ENCODE assay signal across 1 cellular context in the genomic region with DNA sequence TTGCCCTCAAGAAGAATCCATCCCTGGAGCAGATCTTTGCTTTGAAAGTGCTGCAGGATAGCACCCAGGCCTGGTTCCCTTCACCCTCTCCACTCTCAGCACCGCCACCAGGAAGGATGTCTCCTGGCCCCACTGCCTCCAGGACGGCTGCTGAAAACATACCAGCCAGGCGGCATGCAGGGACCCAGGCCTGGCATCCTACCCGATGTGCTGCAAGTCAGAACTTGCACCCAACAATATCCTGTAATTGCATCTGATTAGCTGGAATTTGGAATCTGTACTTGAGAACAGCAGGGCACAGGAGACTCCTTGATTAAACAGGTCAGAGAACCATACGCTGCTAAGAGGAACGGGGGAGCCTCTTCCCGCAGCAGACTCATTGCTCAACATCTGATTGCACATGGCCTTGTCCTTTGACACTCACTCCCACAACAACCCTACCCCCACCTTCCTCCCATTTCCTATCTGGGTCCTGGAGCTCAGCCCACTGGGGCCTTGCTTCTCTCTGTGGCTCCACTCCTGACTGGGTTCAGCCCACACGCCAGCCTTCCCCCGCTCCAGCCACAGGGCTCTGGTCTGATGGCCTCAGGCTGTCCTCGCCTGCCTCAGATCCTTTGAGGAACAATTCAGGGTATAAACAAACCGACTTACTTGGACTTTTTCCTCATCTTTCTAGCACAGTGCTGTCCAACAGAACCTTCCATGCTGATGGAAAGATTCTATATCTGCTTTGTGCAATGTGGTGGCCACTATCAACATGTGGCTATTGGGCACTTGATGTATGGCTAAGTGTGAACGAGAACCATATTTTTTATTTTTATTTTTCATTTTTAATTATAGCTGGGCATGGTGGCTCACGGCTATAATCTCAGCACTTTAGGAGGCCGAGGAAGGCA.
TF ChIP-seq lines count a peak whose summit lies in the region.

No MANE protein-coding gene starts in this region.

TF ChIP-seq in HepG2, 621 proteins besides CTCF, POLR2A, EP300 and RAD21 (continued from another document and continues in another):
- TF ChIP-seq, protein P1, sequence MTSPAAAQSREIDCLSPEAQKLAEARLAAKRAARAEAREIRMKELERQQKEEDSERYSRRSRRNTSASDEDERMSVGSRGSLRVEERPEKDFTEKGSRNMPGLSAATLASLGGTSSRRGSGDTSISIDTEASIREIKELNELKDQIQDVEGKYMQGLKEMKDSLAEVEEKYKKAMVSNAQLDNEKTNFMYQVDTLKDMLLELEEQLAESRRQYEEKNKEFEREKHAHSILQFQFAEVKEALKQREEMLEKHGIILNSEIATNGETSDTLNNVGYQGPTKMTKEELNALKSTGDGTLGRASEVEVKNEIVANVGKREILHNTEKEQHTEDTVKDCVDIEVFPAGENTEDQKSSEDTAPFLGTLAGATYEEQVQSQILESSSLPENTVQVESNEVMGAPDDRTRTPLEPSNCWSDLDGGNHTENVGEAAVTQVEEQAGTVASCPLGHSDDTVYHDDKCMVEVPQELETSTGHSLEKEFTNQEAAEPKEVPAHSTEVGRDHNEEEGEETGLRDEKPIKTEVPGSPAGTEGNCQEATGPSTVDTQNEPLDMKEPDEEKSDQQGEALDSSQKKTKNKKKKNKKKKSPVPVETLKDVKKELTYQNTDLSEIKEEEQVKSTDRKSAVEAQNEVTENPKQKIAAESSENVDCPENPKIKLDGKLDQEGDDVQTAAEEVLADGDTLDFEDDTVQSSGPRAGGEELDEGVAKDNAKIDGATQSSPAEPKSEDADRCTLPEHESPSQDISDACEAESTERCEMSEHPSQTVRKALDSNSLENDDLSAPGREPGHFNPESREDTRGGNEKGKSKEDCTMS (CRISPR knock-in tag; conservative IDR thresholded peaks at IDR 0.05) = no peak
- TF ChIP-seq ZNF263 (CRISPR knock-in tag; IDR thresholded peaks at IDR 0.05) (peak; percentile 88), ZNF558 (CRISPR knock-in tag; IDR thresholded peaks at IDR 0.05; ENCODE audit: borderline replicate concordance) (peak; percentile 82; the same call in 1 of the 2 replicates), ZNF674 (CRISPR knock-in tag; IDR thresholded peaks at IDR 0.05; ENCODE audit: low read depth) (0 out of 2 replicates have a peak, but pooled peaks have one; percentile 83), HDAC1 (CRISPR knock-in tag; IDR thresholded peaks at IDR 0.05) (peak; percentile 99), BCL6 (CRISPR knock-in tag; IDR thresholded peaks at IDR 0.05) (peak; percentile 97), ZNF776 (CRISPR knock-in tag; IDR thresholded peaks at IDR 0.05) (peak; percentile 88), SAP130 (CRISPR knock-in tag; IDR thresholded peaks at IDR 0.05; ENCODE audit: low read depth) (peak; percentile 97), ZNF335 (CRISPR knock-in tag; IDR thresholded peaks at IDR 0.05) (peak; percentile 90), ARID2 (CRISPR knock-in tag; IDR thresholded peaks at IDR 0.05; ENCODE audit: borderline replicate concordance) (peak; percentile 92), ARNT (IDR thresholded peaks at IDR 0.05) (no peak), GZF1 (CRISPR knock-in tag; IDR thresholded peaks at IDR 0.05) (no peak), ZNF816 (CRISPR knock-in tag; IDR thresholded peaks at IDR 0.05; ENCODE audit: borderline replicate concordance) (peak; percentile 86; the same call in 1 of the 2 replicates), ZNF33B (CRISPR knock-in tag; IDR thresholded peaks at IDR 0.05) (peak; percentile 72; the same call in 1 of the 2 replicates), CC2D1A (CRISPR knock-in tag; IDR thresholded peaks at IDR 0.05) (no peak), CBX1 (IDR thresholded peaks at IDR 0.05; ENCODE audit: low read depth) (peak; percentile 98), PLRG1 (conservative IDR thresholded peaks at IDR 0.05) (no peak), RBM39 (IDR thresholded peaks at IDR 0.05; ENCODE audit: low read depth, low read length, poor library complexity, severe bottlenecking) (peak; percentile 56), KLF9 (CRISPR knock-in tag; IDR thresholded peaks at IDR 0.05; ENCODE audit: low read depth) (peak; percentile 92; the same call in 1 of the 2 replicates), ZSCAN29 (CRISPR knock-in tag; conservative IDR thresholded peaks at IDR 0.05) (peak; percentile 96), ZNF510 (CRISPR knock-in tag; IDR thresholded peaks at IDR 0.05; ENCODE audit: low read depth) (peak; percentile 99), CHD4 (IDR thresholded peaks at IDR 0.05; ENCODE audit: borderline replicate concordance, low read length) (0 out of 2 replicates have a peak, but pooled peaks have one; percentile 45), IKZF1 (IDR thresholded peaks at IDR 0.05) (no peak), ZBTB42 (CRISPR knock-in tag; IDR thresholded peaks at IDR 0.05) (peak; percentile 81; the same call in 1 of the 2 replicates), ZNF614 (CRISPR knock-in tag; IDR thresholded peaks at IDR 0.05; ENCODE audit: borderline replicate concordance) (peak; percentile 99), SMAD3 (CRISPR knock-in tag; IDR thresholded peaks at IDR 0.05) (peak; percentile 99), FOXA1 (IDR thresholded peaks at IDR 0.05) (no peak), FOXA1 (CRISPR knock-in tag; IDR thresholded peaks at IDR 0.05) (peak; percentile 80), FOXC1 (CRISPR knock-in tag; IDR thresholded peaks at IDR 0.05; ENCODE audit: borderline replicate concordance) (peak; percentile 95), CENPX (CRISPR knock-in tag; IDR thresholded peaks at IDR 0.05) (no peak), ZNF746 (CRISPR knock-in tag; IDR thresholded peaks at IDR 0.05) (peak; percentile 99), ZNF3 (CRISPR knock-in tag; IDR thresholded peaks at IDR 0.05) (peak; percentile 52), HNRNPL (IDR thresholded peaks at IDR 0.05; ENCODE audit: low read depth, low read length) (peak; percentile 63; the same call in 1 of the 2 replicates), SNAPC2 (CRISPR knock-in tag; IDR thresholded peaks at IDR 0.05) (peak; percentile 97)
- TF ChIP-seq, protein P2, sequence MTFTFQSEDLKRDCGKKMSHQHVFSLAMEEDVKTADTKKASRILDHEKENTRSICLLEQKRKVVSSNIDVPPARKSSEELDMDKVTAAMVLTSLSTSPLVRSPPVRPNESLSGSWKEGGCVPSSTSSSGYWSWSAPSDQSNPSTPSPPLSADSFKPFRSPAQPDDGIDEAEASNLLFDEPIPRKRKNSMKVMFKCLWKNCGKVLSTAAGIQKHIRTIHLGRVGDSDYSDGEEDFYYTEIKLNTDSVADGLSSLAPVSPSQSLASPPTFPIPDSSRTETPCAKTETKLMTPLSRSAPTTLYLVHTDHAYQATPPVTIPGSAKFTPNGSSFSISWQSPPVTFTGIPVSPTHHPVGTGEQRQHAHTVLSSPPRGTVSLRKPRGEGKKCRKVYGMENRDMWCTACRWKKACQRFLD (CRISPR knock-in tag; IDR thresholded peaks at IDR 0.05; ENCODE audit: borderline replicate concordance) = peak; percentile 83; the same call in 1 of the 2 replicates
- TF ChIP-seq, protein P3, sequence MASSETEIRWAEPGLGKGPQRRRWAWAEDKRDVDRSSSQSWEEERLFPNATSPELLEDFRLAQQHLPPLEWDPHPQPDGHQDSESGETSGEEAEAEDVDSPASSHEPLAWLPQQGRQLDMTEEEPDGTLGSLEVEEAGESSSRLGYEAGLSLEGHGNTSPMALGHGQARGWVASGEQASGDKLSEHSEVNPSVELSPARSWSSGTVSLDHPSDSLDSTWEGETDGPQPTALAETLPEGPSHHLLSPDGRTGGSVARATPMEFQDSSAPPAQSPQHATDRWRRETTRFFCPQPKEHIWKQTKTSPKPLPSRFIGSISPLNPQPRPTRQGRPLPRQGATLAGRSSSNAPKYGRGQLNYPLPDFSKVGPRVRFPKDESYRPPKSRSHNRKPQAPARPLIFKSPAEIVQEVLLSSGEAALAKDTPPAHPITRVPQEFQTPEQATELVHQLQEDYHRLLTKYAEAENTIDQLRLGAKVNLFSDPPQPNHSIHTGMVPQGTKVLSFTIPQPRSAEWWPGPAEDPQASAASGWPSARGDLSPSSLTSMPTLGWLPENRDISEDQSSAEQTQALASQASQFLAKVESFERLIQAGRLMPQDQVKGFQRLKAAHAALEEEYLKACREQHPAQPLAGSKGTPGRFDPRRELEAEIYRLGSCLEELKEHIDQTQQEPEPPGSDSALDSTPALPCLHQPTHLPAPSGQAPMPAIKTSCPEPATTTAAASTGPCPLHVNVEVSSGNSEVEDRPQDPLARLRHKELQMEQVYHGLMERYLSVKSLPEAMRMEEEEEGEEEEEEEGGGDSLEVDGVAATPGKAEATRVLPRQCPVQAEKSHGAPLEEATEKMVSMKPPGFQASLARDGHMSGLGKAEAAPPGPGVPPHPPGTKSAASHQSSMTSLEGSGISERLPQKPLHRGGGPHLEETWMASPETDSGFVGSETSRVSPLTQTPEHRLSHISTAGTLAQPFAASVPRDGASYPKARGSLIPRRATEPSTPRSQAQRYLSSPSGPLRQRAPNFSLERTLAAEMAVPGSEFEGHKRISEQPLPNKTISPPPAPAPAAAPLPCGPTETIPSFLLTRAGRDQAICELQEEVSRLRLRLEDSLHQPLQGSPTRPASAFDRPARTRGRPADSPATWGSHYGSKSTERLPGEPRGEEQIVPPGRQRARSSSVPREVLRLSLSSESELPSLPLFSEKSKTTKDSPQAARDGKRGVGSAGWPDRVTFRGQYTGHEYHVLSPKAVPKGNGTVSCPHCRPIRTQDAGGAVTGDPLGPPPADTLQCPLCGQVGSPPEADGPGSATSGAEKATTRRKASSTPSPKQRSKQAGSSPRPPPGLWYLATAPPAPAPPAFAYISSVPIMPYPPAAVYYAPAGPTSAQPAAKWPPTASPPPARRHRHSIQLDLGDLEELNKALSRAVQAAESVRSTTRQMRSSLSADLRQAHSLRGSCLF (CRISPR knock-in tag; IDR thresholded peaks at IDR 0.05; ENCODE audit: borderline replicate concordance) = no peak; the same call in 1 of the 2 replicates
- TF ChIP-seq, protein P4, sequence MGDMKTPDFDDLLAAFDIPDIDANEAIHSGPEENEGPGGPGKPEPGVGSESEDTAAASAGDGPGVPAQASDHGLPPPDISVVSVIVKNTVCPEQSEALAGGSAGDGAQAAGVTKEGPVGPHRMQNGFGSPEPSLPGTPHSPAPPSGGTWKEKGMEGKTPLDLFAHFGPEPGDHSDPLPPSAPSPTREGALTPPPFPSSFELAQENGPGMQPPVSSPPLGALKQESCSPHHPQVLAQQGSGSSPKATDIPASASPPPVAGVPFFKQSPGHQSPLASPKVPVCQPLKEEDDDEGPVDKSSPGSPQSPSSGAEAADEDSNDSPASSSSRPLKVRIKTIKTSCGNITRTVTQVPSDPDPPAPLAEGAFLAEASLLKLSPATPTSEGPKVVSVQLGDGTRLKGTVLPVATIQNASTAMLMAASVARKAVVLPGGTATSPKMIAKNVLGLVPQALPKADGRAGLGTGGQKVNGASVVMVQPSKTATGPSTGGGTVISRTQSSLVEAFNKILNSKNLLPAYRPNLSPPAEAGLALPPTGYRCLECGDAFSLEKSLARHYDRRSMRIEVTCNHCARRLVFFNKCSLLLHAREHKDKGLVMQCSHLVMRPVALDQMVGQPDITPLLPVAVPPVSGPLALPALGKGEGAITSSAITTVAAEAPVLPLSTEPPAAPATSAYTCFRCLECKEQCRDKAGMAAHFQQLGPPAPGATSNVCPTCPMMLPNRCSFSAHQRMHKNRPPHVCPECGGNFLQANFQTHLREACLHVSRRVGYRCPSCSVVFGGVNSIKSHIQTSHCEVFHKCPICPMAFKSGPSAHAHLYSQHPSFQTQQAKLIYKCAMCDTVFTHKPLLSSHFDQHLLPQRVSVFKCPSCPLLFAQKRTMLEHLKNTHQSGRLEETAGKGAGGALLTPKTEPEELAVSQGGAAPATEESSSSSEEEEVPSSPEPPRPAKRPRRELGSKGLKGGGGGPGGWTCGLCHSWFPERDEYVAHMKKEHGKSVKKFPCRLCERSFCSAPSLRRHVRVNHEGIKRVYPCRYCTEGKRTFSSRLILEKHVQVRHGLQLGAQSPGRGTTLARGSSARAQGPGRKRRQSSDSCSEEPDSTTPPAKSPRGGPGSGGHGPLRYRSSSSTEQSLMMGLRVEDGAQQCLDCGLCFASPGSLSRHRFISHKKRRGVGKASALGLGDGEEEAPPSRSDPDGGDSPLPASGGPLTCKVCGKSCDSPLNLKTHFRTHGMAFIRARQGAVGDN (CRISPR knock-in tag; IDR thresholded peaks at IDR 0.05) = peak; percentile 99
- TF ChIP-seq, protein P5, sequence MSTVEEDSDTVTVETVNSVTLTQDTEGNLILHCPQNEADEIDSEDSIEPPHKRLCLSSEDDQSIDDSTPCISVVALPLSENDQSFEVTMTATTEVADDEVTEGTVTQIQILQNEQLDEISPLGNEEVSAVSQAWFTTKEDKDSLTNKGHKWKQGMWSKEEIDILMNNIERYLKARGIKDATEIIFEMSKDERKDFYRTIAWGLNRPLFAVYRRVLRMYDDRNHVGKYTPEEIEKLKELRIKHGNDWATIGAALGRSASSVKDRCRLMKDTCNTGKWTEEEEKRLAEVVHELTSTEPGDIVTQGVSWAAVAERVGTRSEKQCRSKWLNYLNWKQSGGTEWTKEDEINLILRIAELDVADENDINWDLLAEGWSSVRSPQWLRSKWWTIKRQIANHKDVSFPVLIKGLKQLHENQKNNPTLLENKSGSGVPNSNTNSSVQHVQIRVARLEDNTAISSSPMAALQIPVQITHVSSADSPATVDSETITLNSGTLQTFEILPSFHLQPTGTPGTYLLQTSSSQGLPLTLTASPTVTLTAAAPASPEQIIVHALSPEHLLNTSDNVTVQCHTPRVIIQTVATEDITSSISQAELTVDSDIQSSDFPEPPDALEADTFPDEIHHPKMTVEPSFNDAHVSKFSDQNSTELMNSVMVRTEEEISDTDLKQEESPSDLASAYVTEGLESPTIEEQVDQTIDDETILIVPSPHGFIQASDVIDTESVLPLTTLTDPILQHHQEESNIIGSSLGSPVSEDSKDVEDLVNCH (CRISPR knock-in tag; IDR thresholded peaks at IDR 0.05) = peak; percentile 67; the same call in 1 of the 2 replicates
- TF ChIP-seq, protein P6, sequence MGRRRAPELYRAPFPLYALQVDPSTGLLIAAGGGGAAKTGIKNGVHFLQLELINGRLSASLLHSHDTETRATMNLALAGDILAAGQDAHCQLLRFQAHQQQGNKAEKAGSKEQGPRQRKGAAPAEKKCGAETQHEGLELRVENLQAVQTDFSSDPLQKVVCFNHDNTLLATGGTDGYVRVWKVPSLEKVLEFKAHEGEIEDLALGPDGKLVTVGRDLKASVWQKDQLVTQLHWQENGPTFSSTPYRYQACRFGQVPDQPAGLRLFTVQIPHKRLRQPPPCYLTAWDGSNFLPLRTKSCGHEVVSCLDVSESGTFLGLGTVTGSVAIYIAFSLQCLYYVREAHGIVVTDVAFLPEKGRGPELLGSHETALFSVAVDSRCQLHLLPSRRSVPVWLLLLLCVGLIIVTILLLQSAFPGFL (CRISPR knock-in tag; IDR thresholded peaks at IDR 0.05) = no peak
- TF ChIP-seq, protein P7, sequence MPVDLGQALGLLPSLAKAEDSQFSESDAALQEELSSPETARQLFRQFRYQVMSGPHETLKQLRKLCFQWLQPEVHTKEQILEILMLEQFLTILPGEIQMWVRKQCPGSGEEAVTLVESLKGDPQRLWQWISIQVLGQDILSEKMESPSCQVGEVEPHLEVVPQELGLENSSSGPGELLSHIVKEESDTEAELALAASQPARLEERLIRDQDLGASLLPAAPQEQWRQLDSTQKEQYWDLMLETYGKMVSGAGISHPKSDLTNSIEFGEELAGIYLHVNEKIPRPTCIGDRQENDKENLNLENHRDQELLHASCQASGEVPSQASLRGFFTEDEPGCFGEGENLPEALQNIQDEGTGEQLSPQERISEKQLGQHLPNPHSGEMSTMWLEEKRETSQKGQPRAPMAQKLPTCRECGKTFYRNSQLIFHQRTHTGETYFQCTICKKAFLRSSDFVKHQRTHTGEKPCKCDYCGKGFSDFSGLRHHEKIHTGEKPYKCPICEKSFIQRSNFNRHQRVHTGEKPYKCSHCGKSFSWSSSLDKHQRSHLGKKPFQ (CRISPR knock-in tag; IDR thresholded peaks at IDR 0.05; ENCODE audit: insufficient replicate concordance) = peak; percentile 95
- TF ChIP-seq, protein P8, sequence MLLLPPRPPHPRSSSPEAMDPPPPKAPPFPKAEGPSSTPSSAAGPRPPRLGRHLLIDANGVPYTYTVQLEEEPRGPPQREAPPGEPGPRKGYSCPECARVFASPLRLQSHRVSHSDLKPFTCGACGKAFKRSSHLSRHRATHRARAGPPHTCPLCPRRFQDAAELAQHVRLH (CRISPR knock-in tag; IDR thresholded peaks at IDR 0.05; ENCODE audit: borderline replicate concordance, low read depth) = peak; percentile 100
